17 cellular contexts compared by ENCODE assay signal in the genomic region with DNA sequence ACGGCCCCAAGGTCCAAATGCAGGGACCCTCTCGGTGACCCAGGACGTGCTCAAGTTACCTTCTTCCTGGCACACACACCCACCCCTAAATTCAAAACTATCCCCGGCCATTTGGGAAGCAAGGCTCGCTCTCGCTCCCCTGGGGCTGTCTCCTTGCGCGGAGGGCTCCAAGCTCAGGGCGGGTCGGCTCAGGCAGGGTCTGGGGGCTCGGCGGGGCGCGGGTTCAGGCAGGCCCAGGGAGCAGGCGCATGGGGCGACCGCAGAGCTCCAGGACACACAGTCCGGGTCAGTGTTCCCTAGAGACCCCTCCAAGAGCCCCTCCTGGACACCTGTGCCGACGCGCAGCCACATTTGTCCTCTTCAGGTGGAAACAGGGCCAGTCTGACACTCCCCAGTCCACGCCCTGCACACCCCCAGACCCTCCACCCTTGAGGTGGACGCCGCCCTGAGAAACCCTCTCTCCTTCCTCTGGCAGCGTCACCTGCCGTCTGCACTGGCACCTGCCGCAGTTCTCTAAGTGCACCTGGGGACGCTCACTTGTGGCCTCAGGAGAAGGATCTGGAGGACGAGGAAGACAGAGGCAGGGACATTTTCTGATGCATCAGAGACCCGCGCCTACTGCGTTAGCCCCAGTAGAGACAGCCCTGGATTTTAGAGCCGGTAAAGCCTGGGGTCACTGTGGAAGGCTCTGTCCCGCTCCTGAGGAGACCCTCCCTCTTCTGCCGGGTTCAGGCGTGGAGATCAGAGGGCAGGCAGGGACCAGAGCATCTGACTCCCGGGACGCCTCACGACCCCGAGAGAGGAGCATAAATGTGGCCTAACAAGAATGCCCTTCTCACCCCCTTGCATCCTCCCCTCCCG.
DNase-seq lines count a peak whose midpoint lies in the region; ATAC-seq and TF ChIP-seq lines count a peak whose summit lies in the region.
"Had no signal": no experiment of that assay in that cellular context is flagged by ENCODE, and none has a peak within 500 bp of the region (broad histone marks: within the 10 kb centered on the region; RNA-seq: fewer than 3 reads in every experiment).

No MANE protein-coding gene starts in this region.

- H3K4me2 ChIP-seq in GM23248 (ENCODE audit: unreplicated experiment) (peak overlapping the region; percentile 29), IMR-90 (ENCODE audit: low read depth, low read length) (no peak overlapping the region)

- H3K27me3 Mint-ChIP-seq in osteocyte (ENCODE audit: unreplicated experiment): peaks cover 9% of the 10 kb centered on the region

- peaks cover 3% of the 10 kb centered on the region for H3K4me1 Mint-ChIP-seq in osteocyte (ENCODE audit: unreplicated experiment)

- H2BK15ac ChIP-seq in IMR-90 (ENCODE audit: low read depth, low read length): no peak overlapping the region

- CTCF ChIA-PET in IMR-90 (lab: Yijun Ruan, JAX): no interaction called here

- in situ Hi-C loops in GM23248 (cut with MboI) (no loop called here), IMR-90 (cut with MboI; ENCODE audit: low sequenced_read_pairs) (no loop called here), G401 (cut with HindIII; ENCODE audit: low sequenced_read_pairs) (no loop called here)

- H3K9me2 ChIP-seq in GM23248 (ENCODE audit: insufficient read depth): no peaks in the 10 kb centered on the region

- no TSS peak for BruUV-seq in IMR-90 (replicated peaks; lab: Mats Ljungman, UMichigan)

- no peak overlapping the region for H4K91ac ChIP-seq in IMR-90 (ENCODE audit: insufficient read depth, low read depth, low read length)

- no peak overlapping the region for H3K9ac ChIP-seq in GM23248
- H3K9ac ChIP-seq in IMR-90 (ENCODE audit: low read depth, low read length): no peak overlapping the region

- TF ChIP-seq RAD21 in IMR-90 (IDR thresholded peaks at IDR 0.05; ENCODE audit: low read length): no peak

- H3K9me1 ChIP-seq in IMR-90 (ENCODE audit: insufficient read depth, low read length): no peaks in the 10 kb centered on the region

- no peak overlapping the region for H3K27ac ChIP-seq in GM23248
- H3K27ac ChIP-seq in IMR-90 (ENCODE audit: insufficient read depth, low read length): no peak overlapping the region
- H3K27ac ChIP-seq: Peyer's patch had no signal

- no peaks in the 10 kb centered on the region for H3K36me3 Mint-ChIP-seq in osteocyte (ENCODE audit: unreplicated experiment)

- H2BK20ac ChIP-seq in IMR-90 (ENCODE audit: low read depth, low read length): no peak overlapping the region

- no peak overlapping the region for H3K18ac ChIP-seq in IMR-90 (ENCODE audit: low read depth, low read length)

- TF ChIP-seq POLR2A in IMR-90 (IDR thresholded peaks at IDR 0.05; ENCODE audit: low read depth, low read length): no peak

- intact Hi-C loops in IMR-90 (cut with micrococcal nuclease): no loop called here

- no peak overlapping the region for H3K27ac Mint-ChIP-seq in osteocyte (ENCODE audit: unreplicated experiment)

- no peak overlapping the region for H2AK5ac ChIP-seq in IMR-90 (ENCODE audit: low read depth, low read length)

- H2AFZ ChIP-seq in GM23248: peak overlapping the region; percentile 54; the same call in 1 of the 2 replicates
- H2AFZ ChIP-seq in IMR-90 (replicated peaks; ENCODE audit: low read length, poor library complexity): peak overlapping the region; percentile 29

- no peak overlapping the region for H3K14ac ChIP-seq in IMR-90 (replicated peaks; ENCODE audit: low read depth, low read length)

- POLR2A ChIA-PET in IMR-90 (lab: Charles Lee; ENCODE audit: unreplicated experiment): no interaction called here

- H3K36me3 ChIP-seq in GM23248 (ENCODE audit: low read depth) (no peaks in the 10 kb centered on the region), IMR-90 (ENCODE audit: control insufficient read depth, insufficient read depth, low read length) (no peaks in the 10 kb centered on the region)
- H3K36me3 ChIP-seq: BE2C, Peyer's patch had no signal

- dilution Hi-C loops in IMR-90 (cut with HindIII; ENCODE audit: low sequenced_read_pairs, unreplicated experiment): no loop called here

- H2AK9ac ChIP-seq in IMR-90 (replicated peaks; ENCODE audit: low read depth, low read length, poor library complexity): no peak overlapping the region

- H3K4ac ChIP-seq in IMR-90 (ENCODE audit: low read depth, low read length): no peak overlapping the region

- no peak overlapping the region for H3K56ac ChIP-seq in IMR-90 (ENCODE audit: extremely low read depth, insufficient read depth, low read length)

- H3K4me1 ChIP-seq in GM23248 (ENCODE audit: insufficient read depth): no peaks in the 10 kb centered on the region
- H3K4me1 ChIP-seq in IMR-90 (ENCODE audit: control insufficient read depth, insufficient read depth, low read length): no peaks in the 10 kb centered on the region
- H3K4me1 ChIP-seq: BE2C, Peyer's patch had no signal

- H2BK120ac ChIP-seq in IMR-90 (ENCODE audit: low read depth, low read length): no peak overlapping the region

- TF ChIP-seq CTCF in IMR-90 (conservative IDR thresholded peaks at IDR 0.05; ENCODE audit: low read depth, low read length) (no peak), osteocyte (IDR thresholded peaks at IDR 0.05) (no peak)

- WGBS in GM23248 (ENCODE audit: low coverage in 1 of 2, low lambda C conversion rate in 2 of 2, missing lambda C conversion rate in 2 of 2), 2 experiments: 78 to 80% methylated on average over 40 to 41 of the region's 41 CpGs
- WGBS in IMR-90 (ENCODE audit: extremely low coverage in 2 of 2, insufficient read length in 1 of 2), 2 experiments: 80% methylated on average over 14 of the region's 41 CpGs; no CpG with 5 or more reads in 1 of the 2 experiments

- no peak overlapping the region for H2BK5ac ChIP-seq in IMR-90 (ENCODE audit: low read depth, low read length, poor library complexity, severe bottlenecking)

- H3K4me3 Mint-ChIP-seq in osteocyte (ENCODE audit: unreplicated experiment): no peak overlapping the region

- H3K4me3 ChIP-seq in GM23248 (no peak overlapping the region), IMR-90 (ENCODE audit: insufficient read depth, low read depth, low read length) (no peak overlapping the region)
- H3K4me3 ChIP-seq: Peyer's patch had no signal

- H3K79me1 ChIP-seq in IMR-90 (ENCODE audit: low read depth in 1 of 2, low read length in 2 of 2): no peaks in the 10 kb centered on the region

- ATAC-seq in IMR-90 (ENCODE audit: low read depth) (no peak), GM21717 (IDR thresholded peaks at IDR 0.05; ENCODE audit: unreplicated experiment) (no peak), GM19467 (IDR thresholded peaks at IDR 0.05; ENCODE audit: unreplicated experiment) (no peak)
- ATAC-seq: HCT116 had no signal

- no peaks in the 10 kb centered on the region for H3K9me3 Mint-ChIP-seq in osteocyte (ENCODE audit: unreplicated experiment)

- DNase-seq in GM23248 (no peak), IMR-90 (no peak), islet precursor cell (peak; percentile 43), osteocyte (ENCODE audit: extremely low spot score, unreplicated experiment) (peak; percentile 81), DMS79 treated with DMSO at 0.1 percent for 48 hours (lab: John Stamatoyannopoulos, UW) (no peak), G401 (ENCODE audit: low spot score) (no peak)
- DNase-seq: BE2C, DND-41, Karpas-422, NCI-H1694, NCI-H2081, NCI-H2171 treated with DMSO at 0.1 percent for 48 hours, NCI-H526 had no signal

- no peak overlapping the region for H4K8ac ChIP-seq in IMR-90 (ENCODE audit: low read depth in 2 of 2, low read length in 2 of 2)

- no peaks in the 10 kb centered on the region for H4K20me1 ChIP-seq in GM23248 (ENCODE audit: insufficient read depth)
- H4K20me1 ChIP-seq in IMR-90 (ENCODE audit: insufficient read depth, low read length): no peaks in the 10 kb centered on the region

- H3F3A ChIP-seq in GM23248 (ENCODE audit: insufficient read depth): no peaks in the 10 kb centered on the region

- H3K27me3 ChIP-seq in GM23248 (replicated peaks; ENCODE audit: insufficient read depth): no peaks in the 10 kb centered on the region
- peaks cover 17% of the 10 kb centered on the region for H3K27me3 ChIP-seq in IMR-90 (ENCODE audit: control insufficient read depth, insufficient read depth, low read length)
- H3K27me3 ChIP-seq: Peyer's patch had no signal

- no peak overlapping the region for H4K5ac ChIP-seq in IMR-90 (ENCODE audit: low read depth, low read length)

- no peak overlapping the region for H3K23ac ChIP-seq in IMR-90 (ENCODE audit: low read depth, low read length)

- H3K9me3 ChIP-seq in GM23248 (ENCODE audit: low read depth) (no peaks in the 10 kb centered on the region), IMR-90 (ENCODE audit: control insufficient read depth, insufficient read depth, low read length) (no peaks in the 10 kb centered on the region)
- H3K9me3 ChIP-seq: BE2C, Peyer's patch had no signal

- H3K79me2 ChIP-seq in GM23248 (ENCODE audit: insufficient read depth): no peaks in the 10 kb centered on the region

TF ChIP-seq in IMR-90, 13 proteins besides CTCF, POLR2A, EP300 and RAD21 (continues in another document):
- TF ChIP-seq MAFK (IDR thresholded peaks at IDR 0.05; ENCODE audit: low read depth, low read length) (no peak), BHLHE40 (IDR thresholded peaks at IDR 0.05; ENCODE audit: low read depth, low read length) (no peak), MAZ (IDR thresholded peaks at IDR 0.05; ENCODE audit: borderline replicate concordance, low read depth, low read length) (no peak), RFX5 (IDR thresholded peaks at IDR 0.05; ENCODE audit: low read depth, low read length) (no peak), FOS (IDR thresholded peaks at IDR 0.05; ENCODE audit: low read depth, low read length) (no peak), RCOR1 (IDR thresholded peaks at IDR 0.05; ENCODE audit: insufficient replicate concordance, low read length) (no peak), MXI1 (IDR thresholded peaks at IDR 0.05; ENCODE audit: borderline replicate concordance, low read depth, low read length) (no peak), SMC3 (IDR thresholded peaks at IDR 0.05; ENCODE audit: low read depth, low read length) (no peak)
- TF ChIP-seq, protein P1, sequence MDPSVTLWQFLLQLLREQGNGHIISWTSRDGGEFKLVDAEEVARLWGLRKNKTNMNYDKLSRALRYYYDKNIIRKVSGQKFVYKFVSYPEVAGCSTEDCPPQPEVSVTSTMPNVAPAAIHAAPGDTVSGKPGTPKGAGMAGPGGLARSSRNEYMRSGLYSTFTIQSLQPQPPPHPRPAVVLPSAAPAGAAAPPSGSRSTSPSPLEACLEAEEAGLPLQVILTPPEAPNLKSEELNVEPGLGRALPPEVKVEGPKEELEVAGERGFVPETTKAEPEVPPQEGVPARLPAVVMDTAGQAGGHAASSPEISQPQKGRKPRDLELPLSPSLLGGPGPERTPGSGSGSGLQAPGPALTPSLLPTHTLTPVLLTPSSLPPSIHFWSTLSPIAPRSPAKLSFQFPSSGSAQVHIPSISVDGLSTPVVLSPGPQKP (IDR thresholded peaks at IDR 0.05; ENCODE audit: borderline replicate concordance, low read depth, low read length): no peak

Comparison
In these comparisons a context has a peak if more than half of its experiments do, and no peak if none do; other contexts are left out.
1. DNase-seq: peak in islet precursor cell (single experiment) and osteocyte (single experiment); none in GM23248 (single experiment), IMR-90 (single experiment), DMS79 treated with DMSO at 0.1 percent for 48 hours (single experiment) and G401 (single experiment).